In genomic region chr13:101811440-101811839, GRCh38 we compare ENCODE assay signal across 22 cellular contexts.
"Had no signal": no experiment of that assay in that cellular context is flagged by ENCODE, and none has a peak within 500 bp of the region (broad histone marks: within the 10 kb centered on the region; RNA-seq: fewer than 3 reads in every experiment).

No MANE protein-coding gene starts in this region.

- H3K27ac ChIP-seq: hepatocyte, left ventricle myocardium inferior, lower lobe of right lung, neutrophil, psoas muscle, right lobe of liver, suprapubic skin, thyroid gland had no signal

- H3K4me2 ChIP-seq: hepatocyte had no signal

- H3K4me1 ChIP-seq: left ventricle myocardium inferior, lower lobe of right lung, psoas muscle, right lobe of liver, suprapubic skin, thyroid gland had no signal

- H3K4me3 ChIP-seq: hepatocyte, left ventricle myocardium inferior, lower lobe of right lung, psoas muscle, right lobe of liver, suprapubic skin, thyroid gland had no signal

- H2AFZ ChIP-seq: hepatocyte had no signal

- H3K79me2 ChIP-seq: hepatocyte had no signal

- DNase-seq: effector memory CD4-positive, alpha-beta T cell; foreskin fibroblast; head of caudate nucleus; kidney; left cardiac atrium; left ventricle myocardium inferior; lower lobe of right lung; mesendoderm; naive thymus-derived CD4-positive, alpha-beta T cell; nephron progenitor cell; psoas muscle; retina; right lobe of liver; stimulated activated CD4-positive, alpha-beta T cell treated with anti-CD3 and anti-CD28 coated beads, Interleukin-4, amount 100 ng/mL, for 1 hour; stimulated activated CD8-positive, alpha-beta memory T cell treated with anti-CD3 and anti-CD28 coated beads, Interleukin-4, amount 100 ng/mL, for 48 hours; stimulated activated naive CD8-positive, alpha-beta T cell treated with anti-CD3 and anti-CD28 coated beads, Interleukin-15, Interleukin-2, amounts not matched to agents 100 U/mL and 50 U/mL, for 24 hours; thyroid gland had no signal

- H3K27me3 ChIP-seq: hepatocyte, neutrophil, right lobe of liver, suprapubic skin, thyroid gland had no signal

- H3K36me3 ChIP-seq: left ventricle myocardium inferior, lower lobe of right lung, neutrophil, right lobe of liver, suprapubic skin, thyroid gland had no signal

- ATAC-seq: esophagus mucosa; left cardiac atrium; lower lobe of right lung; naive thymus-derived CD4-positive, alpha-beta T cell; psoas muscle; right lobe of liver; stimulated activated effector memory CD8-positive, alpha-beta T cell treated with anti-CD3 and anti-CD28 coated beads, Interleukin-12 subunit alpha, Interleukin-12 subunit beta, amount 100 ng/mL, for 72 hours; stimulated activated naive CD8-positive, alpha-beta T cell treated with anti-CD3 and anti-CD28 coated beads, Interleukin-15, Interleukin-2, amounts not matched to agents 100 U/mL and 50 U/mL, for 24 hours had no signal

- H3K9me3 ChIP-seq: left ventricle myocardium inferior, lower lobe of right lung, neutrophil, psoas muscle, right lobe of liver, suprapubic skin, thyroid gland had no signal
